Comparison of ENCODE assay signal across 8 cellular contexts in genomic region chr3:59857589-59858346, GRCh38.
A peak's percentile ranks its signal among the peaks of the same experiment; 100 is the strongest.
DNase-seq lines count a peak whose midpoint lies in the region; ATAC-seq and TF ChIP-seq lines count a peak whose summit lies in the region.

No MANE protein-coding gene starts in this region.

- ATAC-seq in GM19351 (IDR thresholded peaks at IDR 0.05; ENCODE audit: unreplicated experiment), result peak; percentile 97
- peak; percentile 98 for ATAC-seq in HG03439 (IDR thresholded peaks at IDR 0.05; ENCODE audit: unreplicated experiment)
- ATAC-seq in lower lobe of right lung, result peak; percentile 93 to 98

- H3K36me3 ChIP-seq in lower lobe of right lung, result no peaks in the 10 kb centered on the region

- no peaks in the 10 kb centered on the region for H3K4me1 ChIP-seq in lower lobe of right lung

- no peaks in the 10 kb centered on the region for H3K27me3 ChIP-seq in lower lobe of right lung (ENCODE audit: low read depth)

- H3K9me3 ChIP-seq in lower lobe of right lung, result no peaks in the 10 kb centered on the region

- H3K27ac ChIP-seq in lower lobe of right lung, result no peak overlapping the region

- intact Hi-C loops in lower lobe of right lung (cut with DNase I), result loop anchor here (10.0 kb wide), 1 partner anchor 283 kb away; no protein-coding TSS in a partner anchor

- TF ChIP-seq CTCF in lower lobe of right lung (IDR thresholded peaks at IDR 0.05), result peak; percentile 88

- peak; percentile 79 for DNase-seq in CD1c-positive myeloid dendritic cell (ENCODE audit: extremely low spot score)
- DNase-seq in NCI-H748 (lab: John Stamatoyannopoulos, UW; ENCODE audit: unreplicated experiment), result peak; percentile 75
- DNase-seq in activated CD4-positive, alpha-beta T cell treated with anti-CD3 and anti-CD28 coated beads, Interleukin-2, amount 50 U/mL, for 4 hours, result peak; percentile 68 to 72
- DNase-seq in dermis microvascular lymphatic vessel endothelial cell (ENCODE audit: low read depth in 2 of 2), result peak; percentile 35 to 75
- DNase-seq in lower lobe of right lung, result peak; percentile 82
- DNase-seq in stimulated activated CD8-positive, alpha-beta memory T cell treated with anti-CD3 and anti-CD28 coated beads, Interleukin-12 subunit alpha, Interleukin-12 subunit beta, amount 100 ng/mL, for 4 hours (ENCODE audit: low read depth), result peak; percentile 36

- no peak overlapping the region for H3K4me3 ChIP-seq in lower lobe of right lung
